In the genomic region with DNA sequence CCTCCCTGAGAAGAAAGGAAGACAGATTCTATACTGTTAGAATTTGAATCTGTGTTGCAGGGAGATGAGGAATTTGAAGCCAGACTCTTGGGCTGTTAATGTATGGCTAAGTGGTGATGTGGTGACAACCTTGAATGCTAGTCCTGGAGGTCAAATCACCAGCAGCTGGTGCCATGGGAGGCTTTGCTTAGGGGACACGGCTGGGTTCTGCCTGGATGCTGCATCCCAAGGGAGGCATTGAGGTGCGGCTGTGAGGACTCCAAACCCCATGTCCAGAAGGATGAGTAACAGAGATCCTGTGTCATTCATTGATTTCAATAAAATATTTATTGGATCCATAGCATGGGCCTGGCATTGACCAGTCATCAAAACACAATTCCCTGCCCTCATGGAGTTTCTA, we compare ENCODE assay signal across 13 cellular contexts. TPM values are rescaled to one million over a fixed set of nuclear protein-coding genes. Genes with fewer than 3 reads are reported as not detected.
DNase-seq lines count a peak whose midpoint lies in the region; ATAC-seq and TF ChIP-seq lines count a peak whose summit lies in the region.
"Had no signal": no experiment of that assay in that cellular context is flagged by ENCODE, and none has a peak within 500 bp of the region (broad histone marks: within the 10 kb centered on the region; RNA-seq: fewer than 3 reads in every experiment).

No MANE protein-coding gene starts in this region.

- H3K27me3 ChIP-seq in heart left ventricle (no peaks in the 10 kb centered on the region), ectodermal cell (ENCODE audit: control insufficient read depth, insufficient read depth, low read length, poor library complexity, severe bottlenecking) (no peaks in the 10 kb centered on the region), upper lobe of left lung (no peaks in the 10 kb centered on the region)

- no peak overlapping the region for H3K4me3 ChIP-seq in heart left ventricle
- H3K4me3 ChIP-seq in ectodermal cell (ENCODE audit: insufficient read depth, low read depth, low read length): no peak overlapping the region
- H3K4me3 ChIP-seq in upper lobe of left lung: no peak overlapping the region
- H3K4me3 ChIP-seq: mucosa of descending colon had no signal

- peaks cover 53% of the 10 kb centered on the region for H3K4me1 Mint-ChIP-seq in nephron progenitor cell

- intact Hi-C loops in heart left ventricle (cut with DNase I): loop anchor here in 3 of 10 donors (2.0 to 5.0 kb wide), 3 partner anchors 19 to 43 kb away; a partner anchor contains a TSS
- intact Hi-C loops in cardiac septum (cut with DNase I): no loop called here

- H3K36me3 ChIP-seq in heart left ventricle: no peaks in the 10 kb centered on the region
- no peaks in the 10 kb centered on the region for H3K36me3 ChIP-seq in ectodermal cell (ENCODE audit: control insufficient read depth, insufficient read depth, low read length)
- no peaks in the 10 kb centered on the region for H3K36me3 ChIP-seq in upper lobe of left lung

- H3K27ac Mint-ChIP-seq in nephron progenitor cell: peak overlapping the region; percentile 100

- peaks cover 5% of the 10 kb centered on the region for H3K36me3 Mint-ChIP-seq in nephron progenitor cell (ENCODE audit: low read depth)

- no peak for TF ChIP-seq CTCF in heart left ventricle (IDR thresholded peaks at IDR 0.05)
- no peak for TF ChIP-seq CTCF in nephron progenitor cell (IDR thresholded peaks at IDR 0.05)
- TF ChIP-seq CTCF in upper lobe of left lung (IDR thresholded peaks at IDR 0.05): no peak

- peak overlapping the region; percentile 59 to 94 (median 87) for H3K27ac ChIP-seq in heart left ventricle
- peak overlapping the region; percentile 99 for H3K27ac ChIP-seq in ectodermal cell (ENCODE audit: insufficient read depth, low read depth, low read length, poor library complexity, severe bottlenecking)
- peak overlapping the region; percentile 73 to 97 (median 84) for H3K27ac ChIP-seq in upper lobe of left lung

- TF ChIP-seq EP300 in upper lobe of left lung (IDR thresholded peaks at IDR 0.05): no peak

- H3K27me3 Mint-ChIP-seq in nephron progenitor cell (ENCODE audit: low read depth, poor library complexity): peaks cover 41% of the 10 kb centered on the region

- peaks cover 7 to 59% (median 43%) of the 10 kb centered on the region in 12 donors for H3K4me1 ChIP-seq in heart left ventricle
- peaks cover 36% of the 10 kb centered on the region for H3K4me1 ChIP-seq in ectodermal cell (ENCODE audit: control insufficient read depth, insufficient read depth, low read length)
- peaks cover 32 to 59% (median 57%) of the 10 kb centered on the region in 4 donors for H3K4me1 ChIP-seq in upper lobe of left lung

- WGBS in heart left ventricle, 4 donors: 72 to 81% (median 77%) methylated on average over 2 of the region's 2 CpGs
- 89 to 97% methylated on average over 2 of the region's 2 CpGs for WGBS in ectodermal cell, 2 experiments
- 97 to 100% methylated on average over 2 of the region's 2 CpGs for WGBS in upper lobe of left lung, 2 donors

- TF ChIP-seq POLR2A in heart left ventricle (IDR thresholded peaks at IDR 0.05) (no peak), upper lobe of left lung (IDR thresholded peaks at IDR 0.05) (no peak)

- peak in 1 of 5 donors; percentile 16 for DNase-seq in heart left ventricle
- no peak for DNase-seq in cardiac septum (ENCODE audit: low spot score)
- no peak for DNase-seq in nephron progenitor cell
- no peak for DNase-seq in upper lobe of left lung
- DNase-seq in LoVo (ENCODE audit: low spot score): no peak
- no peak for DNase-seq in activated CD4-positive, alpha-beta T cell treated with anti-CD3 and anti-CD28 coated beads, Interleukin-2, amount 50 U/mL, for 48 hours
- DNase-seq: NCI-H1694; NCI-H748 treated with DMSO at 0.1 percent for 48 hours; stimulated activated CD4-positive, alpha-beta T cell treated with anti-CD3 and anti-CD28 coated beads, Interleukin-12 subunit alpha, Interleukin-12 subunit beta, amount 100 ng/mL, for 4 hours had no signal

- peaks cover 15% of the 10 kb centered on the region for H3K9me3 Mint-ChIP-seq in nephron progenitor cell

- H3K4me3 Mint-ChIP-seq in nephron progenitor cell: no peak overlapping the region

- H3K9me3 ChIP-seq in heart left ventricle (no peaks in the 10 kb centered on the region), ectodermal cell (ENCODE audit: control insufficient read depth, low read length) (no peaks in the 10 kb centered on the region), upper lobe of left lung (no peaks in the 10 kb centered on the region)
- H3K9me3 ChIP-seq: mucosa of descending colon had no signal

- ATAC-seq in heart left ventricle (no peak), upper lobe of left lung (ENCODE audit: low FRiP score in 2 of 2) (no peak), HG02973 (IDR thresholded peaks at IDR 0.05; ENCODE audit: unreplicated experiment) (no peak)
- ATAC-seq: esophagus mucosa had no signal

RNA-seq across cellular contexts. Expression of a gene that starts 42.3 kb away (rescaled TPM):
- total RNA-seq in heart left ventricle (10 to 100 TPM in 1 of 9 donors, 1 to 10 TPM in 8; 2.8 to 20.0 (median 5.8) TPM), cardiac septum (4.0 TPM), upper lobe of left lung (100 to 1,000 TPM in 1 of 6 donors, 10 to 100 TPM in 5; 14.3 to 111 (median 28.6) TPM)
- polyA plus RNA-seq in heart left ventricle: 1 to 10 TPM; 6.9 to 7.0 TPM
- 10.8 TPM for polyA plus RNA-seq in ectodermal cell (2013, experiment 1 of 4)
- 11.5 TPM for polyA plus RNA-seq in ectodermal cell (2013, experiment 2 of 4)
- 17.3 TPM for polyA plus RNA-seq in ectodermal cell (2013, experiment 3 of 4)
- 14.2 TPM for polyA plus RNA-seq in ectodermal cell (2013, experiment 4 of 4)
